ENCODE assay signal across 10 cellular contexts in the genomic region with DNA sequence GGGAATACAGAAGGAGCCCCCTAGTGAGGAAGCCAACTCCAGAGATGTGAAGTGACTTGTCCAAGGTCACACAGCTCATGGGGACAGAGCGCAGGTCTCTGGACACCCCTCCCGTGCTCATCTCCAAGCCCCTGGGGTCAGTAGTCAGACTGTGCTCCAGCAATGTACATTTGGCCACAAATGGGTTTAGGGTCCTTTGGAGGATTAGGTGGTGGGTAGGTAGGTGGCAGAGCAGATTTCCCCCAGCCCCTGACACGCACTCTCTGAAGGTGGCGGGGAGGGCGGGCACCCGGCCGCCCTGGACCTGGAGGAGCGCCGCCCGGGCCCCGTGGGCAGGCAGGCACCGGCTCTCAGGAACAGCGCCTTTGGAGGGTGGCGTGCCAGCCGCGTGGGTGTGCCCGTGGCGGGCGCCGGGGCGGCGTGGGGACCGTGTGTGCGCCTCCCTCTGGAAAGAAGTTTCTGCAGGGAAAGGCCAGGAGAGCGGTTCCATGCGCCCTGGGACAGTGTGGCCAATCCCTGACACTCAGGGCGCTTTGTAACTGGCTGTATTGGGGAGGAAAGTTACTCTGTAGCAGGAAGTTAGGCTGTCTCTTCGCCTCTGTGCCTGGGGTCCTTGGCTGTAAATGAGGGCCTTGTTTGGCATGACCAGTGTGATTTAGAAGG. TPM values are rescaled to one million over a fixed set of nuclear protein-coding genes. Genes with fewer than 3 reads are reported as not detected.
DNase-seq lines count a peak whose midpoint lies in the region; ATAC-seq and TF ChIP-seq lines count a peak whose summit lies in the region.
"Had no signal": no experiment of that assay in that cellular context is flagged by ENCODE, and none has a peak within 500 bp of the region (broad histone marks: within the 10 kb centered on the region; RNA-seq: fewer than 3 reads in every experiment).

No MANE protein-coding gene starts in this region.

- H3K4me3 ChIP-seq in esophagus (ENCODE audit: low read depth in 1 of 2, low read length in 2 of 2) (peak overlapping the region; percentile 35 to 46), upper lobe of right lung (peak overlapping the region; percentile 41)

- peak overlapping the region; percentile 53 for H3K4me3 Mint-ChIP-seq in activated T-cell treated with anti-CD3 and anti-CD28 coated beads, Interleukin-2, amount 50 U/mL, for 24 hours
- H3K4me3 Mint-ChIP-seq: central memory CD8-positive, alpha-beta T cell had no signal

- H3K27me3 ChIP-seq in esophagus (ENCODE audit: control insufficient read depth in 1 of 2, insufficient read depth in 2 of 2, low read length in 2 of 2): peaks cover 0 to 10% of the 10 kb centered on the region in 2 donors
- H3K27me3 ChIP-seq in upper lobe of right lung: peaks cover 74% of the 10 kb centered on the region

- H3K4me1 ChIP-seq in esophagus (ENCODE audit: control insufficient read depth in 2 of 2, insufficient read depth in 2 of 2, low read length in 1 of 2) (peaks cover 5 to 10% of the 10 kb centered on the region in 2 donors), upper lobe of right lung (peaks cover 6% of the 10 kb centered on the region)

- DNase-seq in activated T-cell treated with anti-CD3 and anti-CD28 coated beads, Interleukin-2, amount 50 U/mL, for 24 hours: no peak
- no peak for DNase-seq in activated T-cell treated with anti-CD3 and anti-CD28 coated beads, Interleukin-2, amount 50 U/mL, for 48 hours
- peak; percentile 37 for DNase-seq in myocyte (ENCODE audit: low read depth)
- no peak for DNase-seq in upper lobe of right lung

- H3K9me3 ChIP-seq in esophagus (ENCODE audit: control insufficient read depth in 2 of 2, insufficient read depth in 1 of 2, low read depth in 1 of 2, low read length in 1 of 2): no peaks in the 10 kb centered on the region
- H3K9me3 ChIP-seq in upper lobe of right lung: no peaks in the 10 kb centered on the region

- H3K27me3 Mint-ChIP-seq in activated T-cell treated with anti-CD3 and anti-CD28 coated beads, Interleukin-2, amount 50 U/mL, for 24 hours: peaks cover 80% of the 10 kb centered on the region

- no peaks in the 10 kb centered on the region for H3K36me3 Mint-ChIP-seq in activated T-cell treated with anti-CD3 and anti-CD28 coated beads, Interleukin-2, amount 50 U/mL, for 24 hours (ENCODE audit: low read depth)

- no peaks in the 10 kb centered on the region for H3K36me3 ChIP-seq in esophagus (ENCODE audit: control insufficient read depth in 2 of 2, insufficient read depth in 2 of 2, low read length in 1 of 2)
- H3K36me3 ChIP-seq in upper lobe of right lung: no peaks in the 10 kb centered on the region
- H3K36me3 ChIP-seq: BLaER1 treated with 17β-estradiol and CSF1 and Interleukin-3, amounts not matched to agents 10 nM and 100 nM had no signal

- 10 to 11% methylated on average over 24 to 28 of the region's 28 CpGs for WGBS in esophagus, 2 donors

- H3K27ac ChIP-seq in esophagus (ENCODE audit: low read depth in 2 of 2, low read length in 1 of 2): no peak overlapping the region
- no peak overlapping the region for H3K27ac ChIP-seq in upper lobe of right lung
- H3K27ac ChIP-seq: BLaER1 treated with 17β-estradiol and CSF1 and Interleukin-3, amounts not matched to agents 10 nM and 100 nM had no signal

- intact Hi-C loops in upper lobe of right lung (cut with DNase I): no loop called here

- H3K9me3 Mint-ChIP-seq in activated T-cell treated with anti-CD3 and anti-CD28 coated beads, Interleukin-2, amount 50 U/mL, for 24 hours: no peaks in the 10 kb centered on the region
- H3K9me3 Mint-ChIP-seq: central memory CD8-positive, alpha-beta T cell had no signal

- H3K4me1 Mint-ChIP-seq in activated T-cell treated with anti-CD3 and anti-CD28 coated beads, Interleukin-2, amount 50 U/mL, for 24 hours (ENCODE audit: low read depth): peaks cover 3% of the 10 kb centered on the region
- H3K4me1 Mint-ChIP-seq: central memory CD8-positive, alpha-beta T cell had no signal

- no peak for TF ChIP-seq CTCF in upper lobe of right lung (IDR thresholded peaks at IDR 0.05)

- no peak overlapping the region for H3K27ac Mint-ChIP-seq in activated T-cell treated with anti-CD3 and anti-CD28 coated beads, Interleukin-2, amount 50 U/mL, for 24 hours

- ATAC-seq in upper lobe of right lung (peak; percentile 43), HG03354 (IDR thresholded peaks at IDR 0.05; ENCODE audit: poor library complexity, severe bottlenecking, unreplicated experiment) (no peak), GM19328 (IDR thresholded peaks at IDR 0.05; ENCODE audit: unreplicated experiment) (no peak), HG03196 (IDR thresholded peaks at IDR 0.05; ENCODE audit: unreplicated experiment) (no peak)

RNA-seq across cellular contexts. Expression of a gene that starts 1.0 kb away (rescaled TPM):
- 1 to 10 TPM in 1 of 2 donors, under 1 TPM in 1; 0.56 to 1.2 TPM for polyA plus RNA-seq in esophagus
- total RNA-seq in myocyte (1.5 and 2.5 TPM in 2 replicates), upper lobe of right lung (0.67 TPM)
- 4.8 TPM for polyA plus RNA-seq in myocyte (2012)
